9 cellular contexts compared by ENCODE assay signal in genomic region chr14:32703246-32703645, GRCh38.
DNase-seq lines count a peak whose midpoint lies in the region; ATAC-seq and TF ChIP-seq lines count a peak whose summit lies in the region.
"Had no signal": no experiment of that assay in that cellular context is flagged by ENCODE, and none has a peak within 500 bp of the region (broad histone marks: within the 10 kb centered on the region; RNA-seq: fewer than 3 reads in every experiment).

No MANE protein-coding gene starts in this region.

- no peaks in the 10 kb centered on the region for H3K9me3 ChIP-seq in left lung

- CTCF ChIA-PET in activated CD8-positive, alpha-beta memory T cell treated with anti-CD3 and anti-CD28 coated beads, Interleukin-2, amount 10 ng/mL, durations not matched to agents 7 days and 5 days (lab: Charles Lee), result no interaction called here

- H3K4me3 Mint-ChIP-seq in activated CD8-positive, alpha-beta memory T cell treated with anti-CD3 and anti-CD28 coated beads, Interleukin-2, amount 10 ng/mL, durations not matched to agents 7 days and 5 days, result no peak overlapping the region
- H3K4me3 Mint-ChIP-seq: activated naive CD4-positive, alpha-beta T cell treated with anti-CD3 and anti-CD28 coated beads, Interleukin-2, amount 50 U/mL, for 24 hours had no signal

- TF ChIP-seq CTCF in coronary artery (IDR thresholded peaks at IDR 0.05) (no peak), left lung (IDR thresholded peaks at IDR 0.05) (no peak), retinal pigment epithelial cell (conservative IDR thresholded peaks at IDR 0.05; ENCODE audit: low read depth, low read length) (no peak)

- H3K4me1 ChIP-seq in left lung, result peaks cover 0 to 9% of the 10 kb centered on the region in 2 donors

- H3K4me3 ChIP-seq in coronary artery (peak overlapping the region; percentile 45), left lung (no peak overlapping the region), retinal pigment epithelial cell (ENCODE audit: low read length) (no peak overlapping the region)

- H3K27me3 ChIP-seq in left lung, result no peaks in the 10 kb centered on the region

- no peaks in the 10 kb centered on the region for H3K36me3 Mint-ChIP-seq in activated CD8-positive, alpha-beta memory T cell treated with anti-CD3 and anti-CD28 coated beads, Interleukin-2, amount 10 ng/mL, durations not matched to agents 7 days and 5 days

- H3K27ac Mint-ChIP-seq in activated CD8-positive, alpha-beta memory T cell treated with anti-CD3 and anti-CD28 coated beads, Interleukin-2, amount 10 ng/mL, durations not matched to agents 7 days and 5 days, result no peak overlapping the region
- H3K27ac Mint-ChIP-seq: activated naive CD4-positive, alpha-beta T cell treated with anti-CD3 and anti-CD28 coated beads, Interleukin-2, amount 50 U/mL, for 24 hours had no signal

- no peaks in the 10 kb centered on the region for H3K27me3 Mint-ChIP-seq in activated CD8-positive, alpha-beta memory T cell treated with anti-CD3 and anti-CD28 coated beads, Interleukin-2, amount 10 ng/mL, durations not matched to agents 7 days and 5 days
- H3K27me3 Mint-ChIP-seq: activated naive CD4-positive, alpha-beta T cell treated with anti-CD3 and anti-CD28 coated beads, Interleukin-2, amount 50 U/mL, for 24 hours had no signal

- no peaks in the 10 kb centered on the region for H3K36me3 ChIP-seq in left lung

- H3K27ac ChIP-seq in coronary artery, result peak overlapping the region; percentile 81 to 91
- H3K27ac ChIP-seq in left lung, result peak overlapping the region; percentile 39 to 75

- no peaks in the 10 kb centered on the region for H3K4me1 Mint-ChIP-seq in activated CD8-positive, alpha-beta memory T cell treated with anti-CD3 and anti-CD28 coated beads, Interleukin-2, amount 10 ng/mL, durations not matched to agents 7 days and 5 days
- H3K4me1 Mint-ChIP-seq: activated naive CD4-positive, alpha-beta T cell treated with anti-CD3 and anti-CD28 coated beads, Interleukin-2, amount 50 U/mL, for 24 hours had no signal

- ATAC-seq in left lung (peak; percentile 73), HG03521 (IDR thresholded peaks at IDR 0.05; ENCODE audit: unreplicated experiment) (no peak)
- no peak for ATAC-seq in activated CD8-positive, alpha-beta memory T cell treated with anti-CD3 and anti-CD28 coated beads, Interleukin-2, amount 10 ng/mL, durations not matched to agents 7 days and 5 days

- intact Hi-C loops in left lung (cut with DNase I), result no loop called here

- DNase-seq in COLO829 (ENCODE audit: low spot score), result peak; percentile 78
- no peak for DNase-seq in coronary artery (ENCODE audit: low spot score)
- no peak for DNase-seq in left lung
- peak; percentile 60 for DNase-seq in retinal pigment epithelial cell (ENCODE audit: low read depth)
- no peak for DNase-seq in stimulated activated CD4-positive, alpha-beta T cell treated with anti-CD3 and anti-CD28 coated beads, Interleukin-12 subunit alpha, Interleukin-12 subunit beta, amount 100 ng/mL, for 4 hours
- DNase-seq in stimulated activated CD4-positive, alpha-beta T cell treated with anti-CD3 and anti-CD28 coated beads, Interleukin-2, amount 100 ng/mL, for 24 hours, result no peak
- DNase-seq in activated CD8-positive, alpha-beta memory T cell treated with anti-CD3 and anti-CD28 coated beads, Interleukin-2, amount 10 ng/mL, durations not matched to agents 7 days and 5 days, result no peak

- no peaks in the 10 kb centered on the region for H3K9me3 Mint-ChIP-seq in activated CD8-positive, alpha-beta memory T cell treated with anti-CD3 and anti-CD28 coated beads, Interleukin-2, amount 10 ng/mL, durations not matched to agents 7 days and 5 days (ENCODE audit: low read depth)
- H3K9me3 Mint-ChIP-seq: activated naive CD4-positive, alpha-beta T cell treated with anti-CD3 and anti-CD28 coated beads, Interleukin-2, amount 50 U/mL, for 24 hours had no signal

Comparison
In these comparisons a context has a peak if more than half of its experiments do, and no peak if none do; other contexts are left out.
1. DNase-seq: peak in COLO829 (single experiment) and retinal pigment epithelial cell (single experiment); none in coronary artery (single experiment), left lung (0 of 2), stimulated activated CD4-positive, alpha-beta T cell treated with anti-CD3 and anti-CD28 coated beads, Interleukin-12 subunit alpha, Interleukin-12 subunit beta, amount 100 ng/mL, for 4 hours (single experiment), stimulated activated CD4-positive, alpha-beta T cell treated with anti-CD3 and anti-CD28 coated beads, Interleukin-2, amount 100 ng/mL, for 24 hours (0 of 2) and activated CD8-positive, alpha-beta memory T cell treated with anti-CD3 and anti-CD28 coated beads, Interleukin-2, amount 10 ng/mL, durations not matched to agents 7 days and 5 days (single experiment).